ENCODE assay signal across 2 cellular contexts in genomic region chr7:12490105-12490688, GRCh38.
TF ChIP-seq lines count a peak whose summit lies in the region.

No MANE protein-coding gene starts in this region.

TF ChIP-seq in HEK293, 187 proteins besides CTCF, POLR2A, EP300 and RAD21 (continued from another document):
- TF ChIP-seq, protein P1, sequence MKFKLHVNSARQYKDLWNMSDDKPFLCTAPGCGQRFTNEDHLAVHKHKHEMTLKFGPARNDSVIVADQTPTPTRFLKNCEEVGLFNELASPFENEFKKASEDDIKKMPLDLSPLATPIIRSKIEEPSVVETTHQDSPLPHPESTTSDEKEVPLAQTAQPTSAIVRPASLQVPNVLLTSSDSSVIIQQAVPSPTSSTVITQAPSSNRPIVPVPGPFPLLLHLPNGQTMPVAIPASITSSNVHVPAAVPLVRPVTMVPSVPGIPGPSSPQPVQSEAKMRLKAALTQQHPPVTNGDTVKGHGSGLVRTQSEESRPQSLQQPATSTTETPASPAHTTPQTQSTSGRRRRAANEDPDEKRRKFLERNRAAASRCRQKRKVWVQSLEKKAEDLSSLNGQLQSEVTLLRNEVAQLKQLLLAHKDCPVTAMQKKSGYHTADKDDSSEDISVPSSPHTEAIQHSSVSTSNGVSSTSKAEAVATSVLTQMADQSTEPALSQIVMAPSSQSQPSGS (tag by site-specific recombination; IDR thresholded peaks at IDR 0.05; ENCODE audit: low read depth): 0 out of 2 replicates have a peak, but pooled peaks have one; percentile 44
- peak; percentile 61 for TF ChIP-seq ZNF654 (tag by site-specific recombination; IDR thresholded peaks at IDR 0.05; ENCODE audit: low read depth)
- TF ChIP-seq ZNF335 (tag by site-specific recombination; conservative IDR thresholded peaks at IDR 0.05): no peak

TF ChIP-seq in SK-N-SH treated with all-trans-retinoic acid at 6 μM for 48 hours, 23 proteins besides CTCF, POLR2A, EP300 and RAD21 (continued from another document):
- TF ChIP-seq ISL1 (CRISPR knock-in tag; IDR thresholded peaks at IDR 0.05) (no peak), BACH2 (CRISPR knock-in tag; IDR thresholded peaks at IDR 0.05; ENCODE audit: borderline replicate concordance) (no peak), ESRRG (CRISPR knock-in tag; IDR thresholded peaks at IDR 0.05) (no peak), ZFP30 (CRISPR knock-in tag; IDR thresholded peaks at IDR 0.05) (no peak), PPARA (CRISPR knock-in tag; IDR thresholded peaks at IDR 0.05; ENCODE audit: borderline replicate concordance) (no peak), CSRNP3 (CRISPR knock-in tag; IDR thresholded peaks at IDR 0.05) (no peak), ZFP3 (CRISPR knock-in tag; IDR thresholded peaks at IDR 0.05) (no peak)
- TF ChIP-seq, protein P2, sequence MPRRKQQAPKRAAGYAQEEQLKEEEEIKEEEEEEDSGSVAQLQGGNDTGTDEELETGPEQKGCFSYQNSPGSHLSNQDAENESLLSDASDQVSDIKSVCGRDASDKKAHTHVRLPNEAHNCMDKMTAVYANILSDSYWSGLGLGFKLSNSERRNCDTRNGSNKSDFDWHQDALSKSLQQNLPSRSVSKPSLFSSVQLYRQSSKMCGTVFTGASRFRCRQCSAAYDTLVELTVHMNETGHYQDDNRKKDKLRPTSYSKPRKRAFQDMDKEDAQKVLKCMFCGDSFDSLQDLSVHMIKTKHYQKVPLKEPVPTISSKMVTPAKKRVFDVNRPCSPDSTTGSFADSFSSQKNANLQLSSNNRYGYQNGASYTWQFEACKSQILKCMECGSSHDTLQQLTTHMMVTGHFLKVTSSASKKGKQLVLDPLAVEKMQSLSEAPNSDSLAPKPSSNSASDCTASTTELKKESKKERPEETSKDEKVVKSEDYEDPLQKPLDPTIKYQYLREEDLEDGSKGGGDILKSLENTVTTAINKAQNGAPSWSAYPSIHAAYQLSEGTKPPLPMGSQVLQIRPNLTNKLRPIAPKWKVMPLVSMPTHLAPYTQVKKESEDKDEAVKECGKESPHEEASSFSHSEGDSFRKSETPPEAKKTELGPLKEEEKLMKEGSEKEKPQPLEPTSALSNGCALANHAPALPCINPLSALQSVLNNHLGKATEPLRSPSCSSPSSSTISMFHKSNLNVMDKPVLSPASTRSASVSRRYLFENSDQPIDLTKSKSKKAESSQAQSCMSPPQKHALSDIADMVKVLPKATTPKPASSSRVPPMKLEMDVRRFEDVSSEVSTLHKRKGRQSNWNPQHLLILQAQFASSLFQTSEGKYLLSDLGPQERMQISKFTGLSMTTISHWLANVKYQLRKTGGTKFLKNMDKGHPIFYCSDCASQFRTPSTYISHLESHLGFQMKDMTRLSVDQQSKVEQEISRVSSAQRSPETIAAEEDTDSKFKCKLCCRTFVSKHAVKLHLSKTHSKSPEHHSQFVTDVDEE (CRISPR knock-in tag; IDR thresholded peaks at IDR 0.05): no peak
- TF ChIP-seq, protein P3, sequence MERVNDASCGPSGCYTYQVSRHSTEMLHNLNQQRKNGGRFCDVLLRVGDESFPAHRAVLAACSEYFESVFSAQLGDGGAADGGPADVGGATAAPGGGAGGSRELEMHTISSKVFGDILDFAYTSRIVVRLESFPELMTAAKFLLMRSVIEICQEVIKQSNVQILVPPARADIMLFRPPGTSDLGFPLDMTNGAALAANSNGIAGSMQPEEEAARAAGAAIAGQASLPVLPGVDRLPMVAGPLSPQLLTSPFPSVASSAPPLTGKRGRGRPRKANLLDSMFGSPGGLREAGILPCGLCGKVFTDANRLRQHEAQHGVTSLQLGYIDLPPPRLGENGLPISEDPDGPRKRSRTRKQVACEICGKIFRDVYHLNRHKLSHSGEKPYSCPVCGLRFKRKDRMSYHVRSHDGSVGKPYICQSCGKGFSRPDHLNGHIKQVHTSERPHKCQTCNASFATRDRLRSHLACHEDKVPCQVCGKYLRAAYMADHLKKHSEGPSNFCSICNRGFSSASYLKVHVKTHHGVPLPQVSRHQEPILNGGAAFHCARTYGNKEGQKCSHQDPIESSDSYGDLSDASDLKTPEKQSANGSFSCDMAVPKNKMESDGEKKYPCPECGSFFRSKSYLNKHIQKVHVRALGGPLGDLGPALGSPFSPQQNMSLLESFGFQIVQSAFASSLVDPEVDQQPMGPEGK (CRISPR knock-in tag; IDR thresholded peaks at IDR 0.05; ENCODE audit: borderline replicate concordance): no peak
